8 cellular contexts compared by ENCODE assay signal in genomic region chr7:7424151-7424873, GRCh38.
DNase-seq lines count a peak whose midpoint lies in the region; ATAC-seq, FAIRE-seq and TF ChIP-seq lines count a peak whose summit lies in the region.

No MANE protein-coding gene starts in this region.

- H3K4me3 ChIP-seq in GM12875 (ENCODE audit: low read depth, low read length) = no peak overlapping the region
- H3K4me3 ChIP-seq in astrocyte (ENCODE audit: insufficient read depth, low read depth, low read length) = peak overlapping the region; percentile 71

- no peaks in the 10 kb centered on the region for H4K20me1 ChIP-seq in astrocyte (ENCODE audit: insufficient read depth, low read length)

- no peaks in the 10 kb centered on the region for H3K27me3 Mint-ChIP-seq in astrocyte (ENCODE audit: low read depth, unreplicated experiment)

- H3K9ac ChIP-seq in astrocyte (ENCODE audit: low read length) = peak overlapping the region; percentile 62

- no peaks in the 10 kb centered on the region for H3K4me1 Mint-ChIP-seq in astrocyte (ENCODE audit: low read depth, unreplicated experiment)

- no peaks in the 10 kb centered on the region for H3K4me1 ChIP-seq in astrocyte (ENCODE audit: insufficient read depth, low read length)

- H3K4me2 ChIP-seq in astrocyte (ENCODE audit: low read length) = peak overlapping the region; percentile 86

- no peaks in the 10 kb centered on the region for H3K36me3 Mint-ChIP-seq in astrocyte (ENCODE audit: low read depth, unreplicated experiment)

- no peaks in the 10 kb centered on the region for H3K9me3 ChIP-seq in astrocyte (ENCODE audit: insufficient read depth, low read depth, low read length)

- peak; percentile 85 for FAIRE-seq in astrocyte (lab: Jason Lieb, UNC)

- peak; percentile 84 for DNase-seq in NAMALWA (ENCODE audit: low spot score)
- DNase-seq in SK-N-DZ (ENCODE audit: low spot score) = peak; percentile 67
- peak; percentile 38 for DNase-seq in astrocyte (ENCODE audit: low read depth)
- peak; percentile 39 for DNase-seq in hepatic stellate cell (ENCODE audit: low spot score)
- DNase-seq in retina = peak; percentile 63
- DNase-seq in NK-92 (lab: John Stamatoyannopoulos, UW; ENCODE audit: unreplicated experiment) = no peak

- no peaks in the 10 kb centered on the region for H3K9me3 Mint-ChIP-seq in astrocyte (ENCODE audit: unreplicated experiment)

- no peaks in the 10 kb centered on the region for H3K36me3 ChIP-seq in astrocyte (ENCODE audit: insufficient read depth, low read length)

- no peaks in the 10 kb centered on the region for H3K27me3 ChIP-seq in astrocyte (ENCODE audit: insufficient read depth, low read length)

- H3K27ac ChIP-seq in astrocyte (ENCODE audit: low read depth, low read length) = no peak overlapping the region

- H3K27ac Mint-ChIP-seq in astrocyte (ENCODE audit: unreplicated experiment) = no peak overlapping the region

- TF ChIP-seq CTCF in GM12875 (IDR thresholded peaks at IDR 0.05; ENCODE audit: borderline replicate concordance, insufficient read depth, low read depth, low read length) (peak; percentile 62), astrocyte (IDR thresholded peaks at IDR 0.05; ENCODE audit: insufficient read depth, low read depth, low read length) (peak; percentile 91)

- H2AFZ ChIP-seq in astrocyte (ENCODE audit: low read depth, low read length) = peak overlapping the region; percentile 89

- no peaks in the 10 kb centered on the region for H3K79me2 ChIP-seq in astrocyte (ENCODE audit: insufficient read depth, low read length)

- ATAC-seq in HG02610 (IDR thresholded peaks at IDR 0.05; ENCODE audit: unreplicated experiment) = peak; percentile 91

- no peak overlapping the region for H3K4me3 Mint-ChIP-seq in astrocyte (ENCODE audit: unreplicated experiment)
